Comparison of ENCODE assay signal across 10 cellular contexts in genomic region chr13:19618925-19619324, GRCh38. TPM values are rescaled to one million over a fixed set of nuclear protein-coding genes. Genes with fewer than 3 reads are reported as not detected.
DNase-seq lines count a peak whose midpoint lies in the region; TF ChIP-seq lines count a peak whose summit lies in the region.
"Had no signal": no experiment of that assay in that cellular context is flagged by ENCODE, and none has a peak within 500 bp of the region (broad histone marks: within the 10 kb centered on the region; RNA-seq: fewer than 3 reads in every experiment).

No MANE protein-coding gene starts in this region.

- peaks cover 4% of the 10 kb centered on the region; the same call in 1 of the 2 replicates for H3K4me1 ChIP-seq in Caco-2
- no peaks in the 10 kb centered on the region for H3K4me1 ChIP-seq in GM23248 (ENCODE audit: insufficient read depth)
- no peaks in the 10 kb centered on the region for H3K4me1 ChIP-seq in hepatocyte (ENCODE audit: insufficient read depth)
- H3K4me1 ChIP-seq in tibial artery, result no peaks in the 10 kb centered on the region

- H3K27ac ChIP-seq in GM23248 (no peak overlapping the region), RWPE1 (no peak overlapping the region), hepatocyte (no peak overlapping the region), tibial artery (no peak overlapping the region)

- H3K79me2 ChIP-seq in GM23248 (ENCODE audit: insufficient read depth), result no peaks in the 10 kb centered on the region
- no peaks in the 10 kb centered on the region for H3K79me2 ChIP-seq in hepatocyte

- H3K27me3 ChIP-seq in Caco-2 (replicated peaks; ENCODE audit: control insufficient read depth, insufficient read depth, low read length) (no peaks in the 10 kb centered on the region), GM23248 (replicated peaks; ENCODE audit: insufficient read depth) (no peaks in the 10 kb centered on the region), hepatocyte (no peaks in the 10 kb centered on the region), tibial artery (no peaks in the 10 kb centered on the region)

- no peak overlapping the region for H3K9ac ChIP-seq in GM23248

- H3K9me3 Mint-ChIP-seq in Caco-2 (ENCODE audit: unreplicated experiment), result peaks cover 40% of the 10 kb centered on the region

- no peaks in the 10 kb centered on the region for H3K27me3 Mint-ChIP-seq in Caco-2 (ENCODE audit: insufficient read depth, unreplicated experiment)

- WGBS in GM23248 (ENCODE audit: low coverage in 1 of 2, low lambda C conversion rate in 2 of 2, missing lambda C conversion rate in 2 of 2), 2 experiments, result 60 to 70% methylated on average over 5 of the region's 5 CpGs
- WGBS in hepatocyte (ENCODE audit: low lambda C conversion rate, missing lambda C conversion rate), result 35% methylated on average over 5 of the region's 5 CpGs

- no peaks in the 10 kb centered on the region for H3F3A ChIP-seq in GM23248 (ENCODE audit: insufficient read depth)

- H3K4me1 Mint-ChIP-seq in Caco-2 (ENCODE audit: low read depth, unreplicated experiment), result peaks cover 31% of the 10 kb centered on the region

- no peak overlapping the region for H3K4me3 Mint-ChIP-seq in Caco-2 (ENCODE audit: unreplicated experiment)
- H3K4me3 Mint-ChIP-seq: IgD-negative memory B cell had no signal

- peaks cover 43% of the 10 kb centered on the region for H3K36me3 Mint-ChIP-seq in Caco-2 (ENCODE audit: insufficient read depth, unreplicated experiment)

- in situ Hi-C loops in GM23248 (cut with MboI), result no loop called here

- H3K27ac Mint-ChIP-seq in Caco-2 (ENCODE audit: unreplicated experiment), result no peak overlapping the region
- H3K27ac Mint-ChIP-seq: IgD-negative memory B cell had no signal

- intact Hi-C loops in Caco-2 (cut with micrococcal nuclease; ENCODE audit: unreplicated experiment), result loop anchor here (1.0 kb wide), 1 partner anchor 32 kb away; no protein-coding TSS in a partner anchor
- intact Hi-C loops in tibial artery (cut with DNase I; ENCODE audit: low total_unique reads), result no loop called here

- CTCF ChIA-PET in Caco-2 (lab: Charles Lee) (interaction anchor here (0.6 to 1.9 kb wide), 4 partner anchors 14 to 38 kb away, joined by 3 to 10 read pairs (median 6); partner anchors contain the start of gene MPHOSPH8), RWPE1 (lab: Yijun Ruan, JAX) (interaction anchor here (0.8 kb wide), 1 partner anchor 319 kb away, joined by 3 read pairs; no protein-coding TSS in a partner anchor)

- H3K4me2 ChIP-seq in GM23248 (ENCODE audit: unreplicated experiment) (no peak overlapping the region), hepatocyte (no peak overlapping the region)

- H3K4me3 ChIP-seq in Caco-2 (ENCODE audit: low read depth, low read length), result no peak overlapping the region
- H3K4me3 ChIP-seq in GM23248, result no peak overlapping the region
- H3K4me3 ChIP-seq in hepatocyte, result no peak overlapping the region
- H3K4me3 ChIP-seq in tibial artery, result no peak overlapping the region

- no peak overlapping the region for H2AFZ ChIP-seq in GM23248
- H2AFZ ChIP-seq in hepatocyte, result no peak overlapping the region

- DNase-seq in Caco-2 (peak in 1 of 2 experiments; percentile 68), GM23248 (peak; percentile 54), RWPE1 (ENCODE audit: low spot score) (no peak), hepatocyte (ENCODE audit: low spot score) (peak; percentile 16), activated gamma-delta T cell treated with Interleukin-2 at 50 U/mL for 16 hours (no peak), pons (ENCODE audit: low spot score) (no peak), tibial artery (no peak)
- DNase-seq in stimulated activated CD4-positive, alpha-beta T cell treated with anti-CD3 and anti-CD28 coated beads, Interleukin-4, amount 100 ng/mL, for 24 hours, result no peak

- no peaks in the 10 kb centered on the region for H3K9me2 ChIP-seq in GM23248 (ENCODE audit: insufficient read depth)
- H3K9me2 ChIP-seq in hepatocyte (replicated peaks; ENCODE audit: insufficient read depth), result no peaks in the 10 kb centered on the region

- BruUV-seq in Caco-2 (replicated peaks; lab: Mats Ljungman, UMichigan), result no TSS peak

- H3K36me3 ChIP-seq in Caco-2 (ENCODE audit: control insufficient read depth, insufficient read depth, low read length) (no peaks in the 10 kb centered on the region), GM23248 (ENCODE audit: low read depth) (no peaks in the 10 kb centered on the region), hepatocyte (replicated peaks; ENCODE audit: insufficient read depth, low read depth) (no peaks in the 10 kb centered on the region), tibial artery (no peaks in the 10 kb centered on the region)

- H4K20me1 ChIP-seq in GM23248 (ENCODE audit: insufficient read depth), result no peaks in the 10 kb centered on the region
- H4K20me1 ChIP-seq in hepatocyte (ENCODE audit: insufficient read depth, poor library complexity, severe bottlenecking), result no peaks in the 10 kb centered on the region

- H3K9me3 ChIP-seq in Caco-2, result peaks cover 11% of the 10 kb centered on the region
- no peaks in the 10 kb centered on the region for H3K9me3 ChIP-seq in GM23248 (ENCODE audit: low read depth)
- no peaks in the 10 kb centered on the region for H3K9me3 ChIP-seq in hepatocyte (ENCODE audit: low read depth)
- peaks cover 0 to 5% (median 3%) of the 10 kb centered on the region in 3 donors for H3K9me3 ChIP-seq in tibial artery

- POLR2A ChIA-PET in Caco-2 (lab: Charles Lee) (no interaction called here), RWPE1 (lab: Yijun Ruan, JAX; ENCODE audit: low non-redundant PET) (no interaction called here)

- peak; percentile 48 to 67 for TF ChIP-seq CTCF in Caco-2 (IDR thresholded peaks at IDR 0.05; ENCODE audit: insufficient read depth in 1 of 2, low read depth in 1 of 2, low read length in 1 of 2, severe bottlenecking in 1 of 2, unreplicated experiment in 1 of 2)
- TF ChIP-seq CTCF in RWPE1 (conservative IDR thresholded peaks at IDR 0.05; ENCODE audit: low read depth), result peak; percentile 29; the same call in 1 of the 2 replicates
- peak; percentile 29 for TF ChIP-seq CTCF in hepatocyte (IDR thresholded peaks at IDR 0.05; ENCODE audit: poor library complexity)
- no peak for TF ChIP-seq CTCF in tibial artery (IDR thresholded peaks at IDR 0.05)

RNA-seq across cellular contexts. Expression of gene MPHOSPH8, which starts 14.5 kb away (rescaled TPM):
- total RNA-seq in Caco-2 (2022), result 31.6 and 31.8 TPM in 2 replicates
- 11.1 and 11.3 TPM in 2 replicates for total RNA-seq in GM23248 (2014; rRNA removed; shearing (Covaris generic))
- 12.6 and 15.0 TPM in 2 replicates for polyA plus RNA-seq in GM23248 (2016; fragmentation: Nextera tagmentation; extraction: Ambion mirVana)
- 17.5 and 21.6 TPM in 2 replicates for total RNA-seq in hepatocyte
- 12.8 and 14.5 TPM in 2 replicates for polyA plus RNA-seq in hepatocyte

RNA-seq across cellular contexts. Expression of gene TPTE2, which starts 57.6 kb away (rescaled TPM):
- total RNA-seq in Caco-2 (2022), result not detected in 2 replicates
- not detected in 2 replicates for total RNA-seq in GM23248 (2014; rRNA removed; shearing (Covaris generic))
- not detected in 2 replicates for polyA plus RNA-seq in GM23248 (2016; fragmentation: Nextera tagmentation; extraction: Ambion mirVana)
- total RNA-seq in hepatocyte, result not detected in 2 replicates
- not detected in 2 replicates for polyA plus RNA-seq in hepatocyte
- total RNA-seq: glomerular endothelial cell had no signal
- polyA plus RNA-seq: IgD-negative memory B cell had no signal

Comparison
In these comparisons a context has a peak if more than half of its experiments do, and no peak if none do; other contexts are left out.
1. DNase-seq: peak in GM23248 (single experiment) and hepatocyte (single experiment); none in RWPE1 (single experiment), stimulated activated CD4-positive, alpha-beta T cell treated with anti-CD3 and anti-CD28 coated beads, Interleukin-4, amount 100 ng/mL, for 24 hours (single experiment), activated gamma-delta T cell treated with Interleukin-2 at 50 U/mL for 16 hours (single experiment), pons (single experiment) and tibial artery (0 of 2).
2. CTCF ChIP-seq: peak in Caco-2 (2 of 2), RWPE1 (single experiment) and hepatocyte (single experiment); none in tibial artery (0 of 2).